Comparison of ENCODE assay signal across 8 cellular contexts in the genomic region with DNA sequence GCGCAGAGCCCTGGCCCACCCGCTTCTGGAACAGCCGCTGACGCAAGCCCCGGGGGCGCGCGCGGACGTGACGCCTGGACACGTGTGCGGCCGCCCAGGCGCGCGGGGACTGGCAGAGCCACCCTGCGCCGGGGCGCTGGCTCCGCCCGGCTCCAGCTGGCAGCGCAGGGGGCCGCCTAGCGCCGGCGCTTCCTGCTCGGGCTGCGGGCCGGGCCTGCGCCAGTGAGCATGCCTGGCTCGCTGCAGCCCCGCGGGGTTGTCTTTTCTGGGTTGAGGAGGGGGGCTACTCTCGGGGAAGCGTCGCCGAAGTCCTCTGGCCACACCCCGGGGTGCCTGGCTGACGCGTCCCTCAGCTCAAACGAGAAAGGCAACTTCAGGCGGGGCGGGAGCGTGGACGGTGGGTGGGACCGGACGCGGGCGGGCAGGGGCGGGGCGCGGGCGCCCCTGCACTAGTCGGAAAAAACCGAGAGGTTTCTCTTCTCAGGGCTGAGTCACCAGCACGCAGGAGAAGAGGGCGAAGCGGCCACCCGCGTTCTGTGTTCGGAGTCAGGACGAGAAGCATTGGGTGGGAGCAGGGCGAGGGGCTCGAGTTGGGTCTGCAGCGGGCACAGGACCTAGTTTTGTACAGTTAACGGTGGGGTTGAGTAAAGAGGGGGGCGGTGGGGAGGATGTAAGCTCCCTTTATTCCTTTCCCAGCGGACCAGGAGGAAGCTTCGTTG. TPM values are rescaled to one million over a fixed set of nuclear protein-coding genes. Genes with fewer than 3 reads are reported as not detected.
A peak's percentile ranks its signal among the peaks of the same experiment; 100 is the strongest.
DNase-seq lines count a peak whose midpoint lies in the region; ATAC-seq and TF ChIP-seq lines count a peak whose summit lies in the region.

A gene with protein sequence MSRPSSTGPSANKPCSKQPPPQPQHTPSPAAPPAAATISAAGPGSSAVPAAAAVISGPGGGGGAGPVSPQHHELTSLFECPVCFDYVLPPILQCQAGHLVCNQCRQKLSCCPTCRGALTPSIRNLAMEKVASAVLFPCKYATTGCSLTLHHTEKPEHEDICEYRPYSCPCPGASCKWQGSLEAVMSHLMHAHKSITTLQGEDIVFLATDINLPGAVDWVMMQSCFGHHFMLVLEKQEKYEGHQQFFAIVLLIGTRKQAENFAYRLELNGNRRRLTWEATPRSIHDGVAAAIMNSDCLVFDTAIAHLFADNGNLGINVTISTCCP (minus strand): TSS at position 48 of the 719 bp plus-strand sequence. CDS start 320 bp downstream, outside the sequence.

- no peaks in the 10 kb centered on the region for H3K9me3 Mint-ChIP-seq in CD4-positive, alpha-beta T cell

- H3K9me3 ChIP-seq in CD4-positive, alpha-beta T cell (ENCODE audit: control insufficient read depth, low read length) = no peaks in the 10 kb centered on the region

- no peaks in the 10 kb centered on the region for H3K27me3 ChIP-seq in CD4-positive, alpha-beta T cell (ENCODE audit: control insufficient read depth, insufficient read depth, low read length)

- peak within 1 kb of the TSS; percentile 99 for H3K27ac ChIP-seq in CD4-positive, alpha-beta T cell (ENCODE audit: low read depth, low read length)

- H3K4me1 Mint-ChIP-seq in CD4-positive, alpha-beta T cell (ENCODE audit: low read depth) = peaks cover 47% of the 10 kb centered on the region

- TF ChIP-seq CTCF in CD4-positive, alpha-beta T cell (IDR thresholded peaks at IDR 0.05) = no peak

- peak within 1 kb of the TSS; percentile 100 for H3K4me3 Mint-ChIP-seq in CD4-positive, alpha-beta T cell

- peak; percentile 83 to 94 (median 90) for DNase-seq in CD4-positive, alpha-beta T cell
- DNase-seq in HK-2 (ENCODE audit: unreplicated experiment) = peak; percentile 96
- peak; percentile 69 for DNase-seq in NK-92 (lab: John Stamatoyannopoulos, UW; ENCODE audit: unreplicated experiment)
- peak; percentile 85 to 87 for DNase-seq in activated CD8-positive, alpha-beta memory T cell treated with anti-CD3 and anti-CD28 coated beads for 1 hour (ENCODE audit: extremely low read depth in 1 of 2, low read depth in 1 of 2)
- DNase-seq in effector CD4-positive, alpha-beta T cell = peak; percentile 91
- DNase-seq in medulla oblongata (ENCODE audit: extremely low spot score) = peak; percentile 97
- peak; percentile 84 to 92 (median 87) for DNase-seq in stimulated activated CD4-positive, alpha-beta T cell treated with anti-CD3 and anti-CD28 coated beads, TNF-alpha, amount 100 ng/mL, for 48 hours (ENCODE audit: low read depth in 3 of 3)

- peak; percentile 82 for ATAC-seq in CD4-positive, alpha-beta T cell (ENCODE audit: poor library complexity)
- ATAC-seq in GM19438 (IDR thresholded peaks at IDR 0.05; ENCODE audit: low read depth, unreplicated experiment) = peak; percentile 51

- H3K27ac Mint-ChIP-seq in CD4-positive, alpha-beta T cell = peak within 1 kb of the TSS; percentile 100

- H3K27me3 Mint-ChIP-seq in CD4-positive, alpha-beta T cell = no peaks in the 10 kb centered on the region

- POLR2A ChIA-PET in CD4-positive, alpha-beta T cell (lab: Charles Lee) = interaction anchor here (0.6 to 7.0 kb wide), 42 partner anchors 8 to 1633 kb away, joined by 3 to 146 read pairs (median 5); a partner anchor contains a TSS

- peaks cover 43% of the 10 kb centered on the region for H3K36me3 Mint-ChIP-seq in CD4-positive, alpha-beta T cell (ENCODE audit: low read depth)

- CTCF ChIA-PET in CD4-positive, alpha-beta T cell (lab: Charles Lee) = interaction anchor here (0.6 to 4.6 kb wide), 9 partner anchors 21 to 268 kb away, joined by 3 to 22 read pairs (median 3); no protein-coding TSS in a partner anchor

- intact Hi-C loops in CD4-positive, alpha-beta T cell (cut with DNase I, micrococcal nuclease) = loop anchor here (1.0 to 10.0 kb wide), 8 partner anchors 41 to 1638 kb away; a partner anchor contains a TSS

RNA-seq across cellular contexts. Expression of the gene that starts here (rescaled TPM):
- 10 to 100 TPM; 73.7 to 76.1 TPM for total RNA-seq in CD4-positive, alpha-beta T cell

Comparison
In these comparisons a context has a peak if more than half of its experiments do, and no peak if none do; other contexts are left out.
1. Peak in every context shown above with its lines: DNase-seq, ATAC-seq and H3K27ac ChIP-seq.